Comparison of ENCODE assay signal across 1 cellular context in the genomic region with DNA sequence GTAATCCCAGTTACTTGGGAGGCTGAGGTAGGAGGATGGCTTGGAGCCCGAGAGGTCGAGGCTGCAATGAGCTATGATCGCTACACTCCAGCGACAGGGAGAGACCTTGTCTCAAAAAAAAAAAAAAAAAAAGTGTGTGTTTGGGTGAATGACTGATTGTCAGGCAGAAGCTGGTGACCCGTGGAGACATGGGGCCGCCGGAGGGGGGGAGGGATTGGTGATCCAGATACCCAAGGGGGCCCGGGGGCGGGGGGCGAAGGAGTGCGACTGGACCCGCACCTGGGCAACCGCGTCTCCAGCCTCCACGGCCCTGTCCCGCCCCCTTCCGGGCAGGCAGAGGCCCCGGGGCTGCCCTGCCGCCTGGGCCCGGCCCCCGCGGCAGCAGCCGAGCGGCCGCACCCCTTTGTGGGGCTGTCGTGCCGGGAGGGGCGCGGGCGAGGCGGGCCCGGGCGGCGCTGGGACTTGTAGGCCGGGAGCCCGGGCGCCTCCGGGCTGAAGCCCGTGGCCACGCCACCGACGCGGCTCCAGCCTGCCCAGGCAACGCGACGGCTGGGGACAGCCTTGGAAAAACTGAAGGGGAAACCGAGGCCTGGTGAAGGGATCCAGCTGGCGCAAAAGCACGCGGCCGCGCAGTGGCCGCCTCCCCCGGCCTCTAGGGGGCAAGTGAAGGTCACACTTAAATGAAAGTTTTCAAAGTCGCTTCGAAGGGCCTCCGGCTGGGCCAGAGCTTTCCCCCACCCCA.
TF ChIP-seq lines count a peak whose summit lies in the region.

No MANE protein-coding gene starts in this region.

TF ChIP-seq in K562, 482 proteins besides CTCF, POLR2A, EP300 and RAD21 (continued from another document):
- TF ChIP-seq, protein P1, sequence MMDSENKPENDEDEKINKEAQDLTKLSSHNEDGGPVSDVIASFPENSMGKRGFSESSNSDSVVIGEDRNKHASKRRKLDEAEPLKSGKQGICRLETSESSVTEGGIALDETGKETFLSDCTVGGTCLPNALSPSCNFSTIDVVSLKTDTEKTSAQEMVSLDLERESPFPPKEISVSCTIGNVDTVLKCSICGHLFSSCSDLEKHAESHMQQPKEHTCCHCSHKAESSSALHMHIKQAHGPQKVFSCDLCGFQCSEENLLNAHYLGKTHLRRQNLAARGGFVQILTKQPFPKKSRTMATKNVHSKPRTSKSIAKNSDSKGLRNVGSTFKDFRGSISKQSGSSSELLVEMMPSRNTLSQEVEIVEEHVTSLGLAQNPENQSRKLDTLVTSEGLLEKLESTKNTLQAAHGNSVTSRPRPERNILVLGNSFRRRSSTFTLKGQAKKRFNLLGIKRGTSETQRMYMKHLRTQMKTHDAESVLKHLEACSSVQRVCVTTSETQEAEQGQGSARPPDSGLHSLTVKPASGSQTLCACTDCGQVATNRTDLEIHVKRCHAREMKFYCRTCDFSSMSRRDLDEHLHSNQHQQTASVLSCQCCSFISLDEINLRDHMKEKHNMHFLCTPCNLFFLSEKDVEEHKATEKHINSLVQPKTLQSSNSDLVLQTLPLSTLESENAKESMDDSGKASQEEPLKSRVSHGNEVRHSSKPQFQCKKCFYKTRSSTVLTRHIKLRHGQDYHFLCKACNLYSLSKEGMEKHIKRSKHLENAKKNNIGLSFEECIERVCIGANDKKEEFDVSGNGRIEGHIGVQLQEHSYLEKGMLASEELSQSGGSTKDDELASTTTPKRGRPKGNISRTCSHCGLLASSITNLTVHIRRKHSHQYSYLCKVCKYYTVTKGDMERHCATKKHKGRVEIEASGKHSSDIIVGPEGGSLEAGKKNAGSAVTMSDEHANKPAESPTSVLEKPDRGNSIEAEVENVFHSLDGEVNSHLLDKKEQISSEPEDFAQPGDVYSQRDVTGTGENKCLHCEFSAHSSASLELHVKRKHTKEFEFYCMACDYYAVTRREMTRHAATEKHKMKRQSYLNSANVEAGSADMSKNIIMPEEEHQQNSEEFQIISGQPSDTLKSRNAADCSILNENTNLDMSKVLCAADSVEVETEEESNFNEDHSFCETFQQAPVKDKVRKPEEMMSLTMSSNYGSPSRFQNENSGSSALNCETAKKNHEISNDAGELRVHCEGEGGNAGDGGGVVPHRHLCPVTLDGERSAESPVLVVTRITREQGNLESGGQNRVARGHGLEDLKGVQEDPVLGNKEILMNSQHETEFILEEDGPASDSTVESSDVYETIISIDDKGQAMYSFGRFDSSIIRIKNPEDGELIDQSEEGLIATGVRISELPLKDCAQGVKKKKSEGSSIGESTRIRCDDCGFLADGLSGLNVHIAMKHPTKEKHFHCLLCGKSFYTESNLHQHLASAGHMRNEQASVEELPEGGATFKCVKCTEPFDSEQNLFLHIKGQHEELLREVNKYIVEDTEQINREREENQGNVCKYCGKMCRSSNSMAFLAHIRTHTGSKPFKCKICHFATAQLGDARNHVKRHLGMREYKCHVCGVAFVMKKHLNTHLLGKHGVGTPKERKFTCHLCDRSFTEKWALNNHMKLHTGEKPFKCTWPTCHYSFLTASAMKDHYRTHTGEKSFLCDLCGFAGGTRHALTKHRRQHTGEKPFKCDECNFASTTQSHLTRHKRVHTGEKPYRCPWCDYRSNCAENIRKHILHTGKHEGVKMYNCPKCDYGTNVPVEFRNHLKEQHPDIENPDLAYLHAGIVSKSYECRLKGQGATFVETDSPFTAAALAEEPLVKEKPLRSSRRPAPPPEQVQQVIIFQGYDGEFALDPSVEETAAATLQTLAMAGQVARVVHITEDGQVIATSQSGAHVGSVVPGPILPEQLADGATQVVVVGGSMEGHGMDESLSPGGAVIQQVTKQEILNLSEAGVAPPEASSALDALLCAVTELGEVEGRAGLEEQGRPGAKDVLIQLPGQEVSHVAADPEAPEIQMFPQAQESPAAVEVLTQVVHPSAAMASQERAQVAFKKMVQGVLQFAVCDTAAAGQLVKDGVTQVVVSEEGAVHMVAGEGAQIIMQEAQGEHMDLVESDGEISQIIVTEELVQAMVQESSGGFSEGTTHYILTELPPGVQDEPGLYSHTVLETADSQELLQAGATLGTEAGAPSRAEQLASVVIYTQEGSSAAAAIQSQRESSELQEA (IDR thresholded peaks at IDR 0.05; ENCODE audit: low read depth), result no peak
- TF ChIP-seq ZNF41 (CRISPR knock-in tag; conservative IDR thresholded peaks at IDR 0.05) (no peak), ZNF76 (CRISPR knock-in tag; IDR thresholded peaks at IDR 0.05; ENCODE audit: borderline replicate concordance) (peak; percentile 34; the same call in 1 of the 2 replicates), ZNF175 (CRISPR knock-in tag; IDR thresholded peaks at IDR 0.05; ENCODE audit: low read depth) (peak; percentile 30; the same call in 1 of the 2 replicates), BACH1 (tag; IDR thresholded peaks at IDR 0.05) (no peak), ETS2 (tag; IDR thresholded peaks at IDR 0.05; ENCODE audit: borderline replicate concordance, poor library complexity, severe bottlenecking) (no peak), HMGN3 (IDR thresholded peaks at IDR 0.05; ENCODE audit: borderline replicate concordance, extremely low read depth, insufficient read length, low read depth, low read length) (peak; percentile 41), SOX6 (IDR thresholded peaks at IDR 0.05) (no peak), ZNF232 (CRISPR knock-in tag; IDR thresholded peaks at IDR 0.05) (no peak), CXXC5 (CRISPR knock-in tag; IDR thresholded peaks at IDR 0.05) (peak; percentile 84), ZNF253 (CRISPR knock-in tag; conservative IDR thresholded peaks at IDR 0.05) (no peak), ZFP1 (CRISPR knock-in tag; IDR thresholded peaks at IDR 0.05) (no peak), ZNF384 (IDR thresholded peaks at IDR 0.05; ENCODE audit: low read depth, low read length) (peak; percentile 90), HCFC1 (IDR thresholded peaks at IDR 0.05; ENCODE audit: low read depth, low read length) (peak; percentile 82)
- TF ChIP-seq, protein P2, sequence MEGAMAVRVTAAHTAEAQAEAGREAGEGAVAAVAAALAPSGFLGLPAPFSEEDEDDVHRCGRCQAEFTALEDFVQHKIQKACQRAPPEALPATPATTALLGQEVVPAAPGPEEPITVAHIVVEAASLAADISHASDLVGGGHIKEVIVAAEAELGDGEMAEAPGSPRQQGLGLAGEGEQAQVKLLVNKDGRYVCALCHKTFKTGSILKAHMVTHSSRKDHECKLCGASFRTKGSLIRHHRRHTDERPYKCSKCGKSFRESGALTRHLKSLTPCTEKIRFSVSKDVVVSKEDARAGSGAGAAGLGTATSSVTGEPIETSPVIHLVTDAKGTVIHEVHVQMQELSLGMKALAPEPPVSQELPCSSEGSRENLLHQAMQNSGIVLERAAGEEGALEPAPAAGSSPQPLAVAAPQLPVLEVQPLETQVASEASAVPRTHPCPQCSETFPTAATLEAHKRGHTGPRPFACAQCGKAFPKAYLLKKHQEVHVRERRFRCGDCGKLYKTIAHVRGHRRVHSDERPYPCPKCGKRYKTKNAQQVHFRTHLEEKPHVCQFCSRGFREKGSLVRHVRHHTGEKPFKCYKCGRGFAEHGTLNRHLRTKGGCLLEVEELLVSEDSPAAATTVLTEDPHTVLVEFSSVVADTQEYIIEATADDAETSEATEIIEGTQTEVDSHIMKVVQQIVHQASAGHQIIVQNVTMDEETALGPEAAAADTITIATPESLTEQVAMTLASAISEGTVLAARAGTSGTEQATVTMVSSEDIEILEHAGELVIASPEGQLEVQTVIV (CRISPR knock-in tag; IDR thresholded peaks at IDR 0.05; ENCODE audit: borderline replicate concordance), result peak; percentile 32; the same call in 1 of the 2 replicates
- TF ChIP-seq, protein P3, sequence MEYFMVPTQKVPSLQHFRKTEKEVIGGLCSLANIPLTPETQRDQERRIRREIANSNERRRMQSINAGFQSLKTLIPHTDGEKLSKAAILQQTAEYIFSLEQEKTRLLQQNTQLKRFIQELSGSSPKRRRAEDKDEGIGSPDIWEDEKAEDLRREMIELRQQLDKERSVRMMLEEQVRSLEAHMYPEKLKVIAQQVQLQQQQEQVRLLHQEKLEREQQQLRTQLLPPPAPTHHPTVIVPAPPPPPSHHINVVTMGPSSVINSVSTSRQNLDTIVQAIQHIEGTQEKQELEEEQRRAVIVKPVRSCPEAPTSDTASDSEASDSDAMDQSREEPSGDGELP (CRISPR knock-in tag; IDR thresholded peaks at IDR 0.05; ENCODE audit: borderline replicate concordance), result peak; percentile 70; the same call in 1 of the 2 replicates
- TF ChIP-seq, protein P4, sequence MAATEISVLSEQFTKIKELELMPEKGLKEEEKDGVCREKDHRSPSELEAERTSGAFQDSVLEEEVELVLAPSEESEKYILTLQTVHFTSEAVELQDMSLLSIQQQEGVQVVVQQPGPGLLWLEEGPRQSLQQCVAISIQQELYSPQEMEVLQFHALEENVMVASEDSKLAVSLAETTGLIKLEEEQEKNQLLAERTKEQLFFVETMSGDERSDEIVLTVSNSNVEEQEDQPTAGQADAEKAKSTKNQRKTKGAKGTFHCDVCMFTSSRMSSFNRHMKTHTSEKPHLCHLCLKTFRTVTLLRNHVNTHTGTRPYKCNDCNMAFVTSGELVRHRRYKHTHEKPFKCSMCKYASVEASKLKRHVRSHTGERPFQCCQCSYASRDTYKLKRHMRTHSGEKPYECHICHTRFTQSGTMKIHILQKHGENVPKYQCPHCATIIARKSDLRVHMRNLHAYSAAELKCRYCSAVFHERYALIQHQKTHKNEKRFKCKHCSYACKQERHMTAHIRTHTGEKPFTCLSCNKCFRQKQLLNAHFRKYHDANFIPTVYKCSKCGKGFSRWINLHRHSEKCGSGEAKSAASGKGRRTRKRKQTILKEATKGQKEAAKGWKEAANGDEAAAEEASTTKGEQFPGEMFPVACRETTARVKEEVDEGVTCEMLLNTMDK (IDR thresholded peaks at IDR 0.05; ENCODE audit: borderline replicate concordance, insufficient read depth, low read depth, low read length, poor library complexity, severe bottlenecking), result peak; percentile 65
- TF ChIP-seq, protein P5, sequence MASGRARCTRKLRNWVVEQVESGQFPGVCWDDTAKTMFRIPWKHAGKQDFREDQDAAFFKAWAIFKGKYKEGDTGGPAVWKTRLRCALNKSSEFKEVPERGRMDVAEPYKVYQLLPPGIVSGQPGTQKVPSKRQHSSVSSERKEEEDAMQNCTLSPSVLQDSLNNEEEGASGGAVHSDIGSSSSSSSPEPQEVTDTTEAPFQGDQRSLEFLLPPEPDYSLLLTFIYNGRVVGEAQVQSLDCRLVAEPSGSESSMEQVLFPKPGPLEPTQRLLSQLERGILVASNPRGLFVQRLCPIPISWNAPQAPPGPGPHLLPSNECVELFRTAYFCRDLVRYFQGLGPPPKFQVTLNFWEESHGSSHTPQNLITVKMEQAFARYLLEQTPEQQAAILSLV (tag; IDR thresholded peaks at IDR 0.05), result no peak
- TF ChIP-seq, protein P6, sequence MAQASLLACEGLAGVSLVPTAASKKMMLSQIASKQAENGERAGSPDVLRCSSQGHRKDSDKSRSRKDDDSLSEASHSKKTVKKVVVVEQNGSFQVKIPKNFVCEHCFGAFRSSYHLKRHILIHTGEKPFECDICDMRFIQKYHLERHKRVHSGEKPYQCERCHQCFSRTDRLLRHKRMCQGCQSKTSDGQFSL (CRISPR knock-in tag; IDR thresholded peaks at IDR 0.05), result no peak
- TF ChIP-seq, protein P6 (tag; IDR thresholded peaks at IDR 0.05), result no peak
